1 cellular context compared by ENCODE assay signal in the genomic region with DNA sequence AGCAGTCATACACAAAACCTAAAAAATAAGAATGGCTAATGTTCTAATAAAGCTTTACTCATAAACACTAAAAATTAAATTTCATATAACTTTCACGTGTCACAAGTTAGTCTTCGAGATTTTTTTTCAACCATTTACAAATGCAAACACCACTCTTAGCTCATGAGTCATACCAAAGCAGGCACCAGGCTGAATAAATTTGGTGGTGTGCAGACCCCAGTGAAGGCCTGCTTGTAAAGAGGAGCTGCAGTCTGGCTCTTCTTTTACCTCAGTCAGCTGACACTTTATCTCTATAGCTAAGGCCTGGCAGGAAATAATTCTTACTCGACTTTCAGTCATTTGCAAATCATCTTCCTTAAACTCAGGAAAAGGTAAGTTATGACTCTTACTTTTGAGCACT.
TF ChIP-seq lines count a peak whose summit lies in the region.

No MANE protein-coding gene starts in this region.

TF ChIP-seq in GM23338, 12 proteins besides CTCF, POLR2A, EP300 and RAD21 (continued from another document):
- TF ChIP-seq, protein P1, sequence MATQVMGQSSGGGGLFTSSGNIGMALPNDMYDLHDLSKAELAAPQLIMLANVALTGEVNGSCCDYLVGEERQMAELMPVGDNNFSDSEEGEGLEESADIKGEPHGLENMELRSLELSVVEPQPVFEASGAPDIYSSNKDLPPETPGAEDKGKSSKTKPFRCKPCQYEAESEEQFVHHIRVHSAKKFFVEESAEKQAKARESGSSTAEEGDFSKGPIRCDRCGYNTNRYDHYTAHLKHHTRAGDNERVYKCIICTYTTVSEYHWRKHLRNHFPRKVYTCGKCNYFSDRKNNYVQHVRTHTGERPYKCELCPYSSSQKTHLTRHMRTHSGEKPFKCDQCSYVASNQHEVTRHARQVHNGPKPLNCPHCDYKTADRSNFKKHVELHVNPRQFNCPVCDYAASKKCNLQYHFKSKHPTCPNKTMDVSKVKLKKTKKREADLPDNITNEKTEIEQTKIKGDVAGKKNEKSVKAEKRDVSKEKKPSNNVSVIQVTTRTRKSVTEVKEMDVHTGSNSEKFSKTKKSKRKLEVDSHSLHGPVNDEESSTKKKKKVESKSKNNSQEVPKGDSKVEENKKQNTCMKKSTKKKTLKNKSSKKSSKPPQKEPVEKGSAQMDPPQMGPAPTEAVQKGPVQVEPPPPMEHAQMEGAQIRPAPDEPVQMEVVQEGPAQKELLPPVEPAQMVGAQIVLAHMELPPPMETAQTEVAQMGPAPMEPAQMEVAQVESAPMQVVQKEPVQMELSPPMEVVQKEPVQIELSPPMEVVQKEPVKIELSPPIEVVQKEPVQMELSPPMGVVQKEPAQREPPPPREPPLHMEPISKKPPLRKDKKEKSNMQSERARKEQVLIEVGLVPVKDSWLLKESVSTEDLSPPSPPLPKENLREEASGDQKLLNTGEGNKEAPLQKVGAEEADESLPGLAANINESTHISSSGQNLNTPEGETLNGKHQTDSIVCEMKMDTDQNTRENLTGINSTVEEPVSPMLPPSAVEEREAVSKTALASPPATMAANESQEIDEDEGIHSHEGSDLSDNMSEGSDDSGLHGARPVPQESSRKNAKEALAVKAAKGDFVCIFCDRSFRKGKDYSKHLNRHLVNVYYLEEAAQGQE (IDR thresholded peaks at IDR 0.05; ENCODE audit: unreplicated experiment): no peak
- TF ChIP-seq ZNF462 (CRISPR knock-in tag; IDR thresholded peaks at IDR 0.05) (no peak), CREB1 (CRISPR knock-in tag; IDR thresholded peaks at IDR 0.05; ENCODE audit: low read depth) (no peak), STAT1 (IDR thresholded peaks at IDR 0.05; ENCODE audit: unreplicated experiment) (no peak), ZNF114 (CRISPR knock-in tag; IDR thresholded peaks at IDR 0.05) (no peak), JUNB (IDR thresholded peaks at IDR 0.05; ENCODE audit: unreplicated experiment) (no peak), EZH2phosphoT487 (IDR thresholded peaks at IDR 0.05; ENCODE audit: unreplicated experiment) (no peak)
